ENCODE assay signal across 19 cellular contexts in the genomic region with DNA sequence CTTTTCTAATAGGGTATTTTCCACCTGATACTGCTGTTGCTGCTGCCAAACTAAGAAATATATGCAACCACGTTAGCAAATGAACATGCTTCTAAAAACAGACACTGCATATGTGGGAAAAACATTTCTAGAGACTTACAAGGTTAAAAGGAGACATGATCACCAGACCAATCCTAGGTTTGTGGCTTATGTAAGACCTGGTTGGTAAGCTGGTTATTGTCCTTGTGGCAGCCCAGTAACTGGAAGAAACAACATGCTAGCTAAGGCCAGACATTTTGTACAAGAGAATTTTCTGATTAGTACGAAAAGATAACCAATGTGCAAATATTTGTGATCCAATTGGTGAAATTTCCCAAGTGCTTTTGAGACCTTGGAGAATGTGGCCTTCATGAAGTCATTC.
A peak's percentile ranks its signal among the peaks of the same experiment; 100 is the strongest.
DNase-seq lines count a peak whose midpoint lies in the region; ATAC-seq and TF ChIP-seq lines count a peak whose summit lies in the region.
"Had no signal": no experiment of that assay in that cellular context is flagged by ENCODE, and none has a peak within 500 bp of the region (broad histone marks: within the 10 kb centered on the region; RNA-seq: fewer than 3 reads in every experiment).

No MANE protein-coding gene starts in this region.

- peak; percentile 16 for ATAC-seq in stimulated activated naive CD8-positive, alpha-beta T cell treated with anti-CD3 and anti-CD28 coated beads, Interleukin-15, amount 100 ng/mL, for 72 hours
- ATAC-seq in stimulated activated naive CD8-positive, alpha-beta T cell treated with anti-CD3 and anti-CD28 coated beads, Interleukin-15, Interleukin-2, amounts not matched to agents 100 U/mL and 50 U/mL, for 24 hours: no peak
- peak; percentile 3 for ATAC-seq in HG03378 (IDR thresholded peaks at IDR 0.05; ENCODE audit: unreplicated experiment)
- no peak for ATAC-seq in activated B cell treated with CpG ODN at 0.5 μM for 24 hours (ENCODE audit: low read depth)
- ATAC-seq in stimulated activated naive B cell treated with anti-CD40 and anti-IgM and Interleukin-4, amounts not matched to agents 10 μg/mL and 1 μg/mL and 100 μg/mL, for 72 hours (replicated peaks): no peak
- no peak for ATAC-seq in HG02852 (IDR thresholded peaks at IDR 0.05; ENCODE audit: unreplicated experiment)
- ATAC-seq: Panc1, Right ventricle myocardium inferior had no signal

- no peak for DNase-seq in stimulated activated naive CD8-positive, alpha-beta T cell treated with anti-CD3 and anti-CD28 coated beads, Interleukin-15, amount 100 ng/mL, for 72 hours
- no peak for DNase-seq in stimulated activated naive CD8-positive, alpha-beta T cell treated with anti-CD3 and anti-CD28 coated beads, Interleukin-15, Interleukin-2, amounts not matched to agents 100 U/mL and 50 U/mL, for 24 hours
- DNase-seq in activated B cell treated with CpG ODN at 0.5 μM for 24 hours: no peak
- no peak for DNase-seq in stimulated activated naive B cell treated with anti-CD40 and anti-IgM and Interleukin-4, amounts not matched to agents 10 μg/mL and 1 μg/mL and 100 μg/mL, for 72 hours
- no peak for DNase-seq in GM10248 (ENCODE audit: extremely low spot score)
- no peak for DNase-seq in activated CD4-positive, alpha-beta T cell treated with anti-CD3 and anti-CD28 coated beads, Interleukin-2, amount 50 U/mL, for 4 hours
- DNase-seq: Calu3; CD4-positive, CD25-positive, alpha-beta regulatory T cell; DMS79; NCI-H146; NCI-H2081 treated with DMSO at 0.1 percent for 48 hours; NCI-H2227 treated with DMSO at 0.1 percent for 48 hours; NCI-H524 treated with DMSO at 0.1 percent for 48 hours; T-helper 1 cell had no signal

- CTCF ChIA-PET in activated B cell treated with CpG ODN at 0.5 μM for 24 hours (lab: Charles Lee) (no interaction called here), GM10248 (lab: Yijun Ruan, JAX) (no interaction called here)

- TF ChIP-seq CTCF in activated B cell treated with CpG ODN at 0.5 μM for 24 hours (IDR thresholded peaks at IDR 0.05) (no peak), GM10248 (IDR thresholded peaks at IDR 0.05; ENCODE audit: control extremely low read depth, extremely low read depth, low read depth, missing control alignments) (no peak)

- POLR2A ChIA-PET in activated B cell treated with CpG ODN at 0.5 μM for 24 hours (lab: Charles Lee): no interaction called here
- POLR2A ChIA-PET in GM10248 (lab: Yijun Ruan, JAX): no interaction called here

- H3K4me1 Mint-ChIP-seq in stimulated activated naive CD8-positive, alpha-beta T cell treated with anti-CD3 and anti-CD28 coated beads, Interleukin-15, amount 100 ng/mL, for 72 hours: peaks cover 21% of the 10 kb centered on the region
- H3K4me1 Mint-ChIP-seq in activated B cell treated with CpG ODN at 0.5 μM for 24 hours: peaks cover 29% of the 10 kb centered on the region
- H3K4me1 Mint-ChIP-seq in stimulated activated naive B cell treated with anti-CD40 and anti-IgM and Interleukin-4, amounts not matched to agents 10 μg/mL and 1 μg/mL and 100 μg/mL, for 72 hours: peaks cover 12 to 46% of the 10 kb centered on the region in 2 donors

- intact Hi-C loops in activated B cell treated with CpG ODN at 0.5 μM for 24 hours (cut with micrococcal nuclease): loop anchor here (5.0 kb wide), 2 partner anchors 70 to 85 kb away; no protein-coding TSS in a partner anchor

- no peaks in the 10 kb centered on the region for H3K27me3 Mint-ChIP-seq in stimulated activated naive CD8-positive, alpha-beta T cell treated with anti-CD3 and anti-CD28 coated beads, Interleukin-15, amount 100 ng/mL, for 72 hours
- no peaks in the 10 kb centered on the region for H3K27me3 Mint-ChIP-seq in activated B cell treated with CpG ODN at 0.5 μM for 24 hours
- no peaks in the 10 kb centered on the region for H3K27me3 Mint-ChIP-seq in stimulated activated naive B cell treated with anti-CD40 and anti-IgM and Interleukin-4, amounts not matched to agents 10 μg/mL and 1 μg/mL and 100 μg/mL, for 72 hours
- H3K27me3 Mint-ChIP-seq: CD4-positive, CD25-positive, alpha-beta regulatory T cell; IgD-negative memory B cell had no signal

- no peaks in the 10 kb centered on the region for H3K36me3 Mint-ChIP-seq in activated B cell treated with CpG ODN at 0.5 μM for 24 hours (ENCODE audit: low read depth)
- peaks cover 0 to under 1% of the 10 kb centered on the region in 2 donors for H3K36me3 Mint-ChIP-seq in stimulated activated naive B cell treated with anti-CD40 and anti-IgM and Interleukin-4, amounts not matched to agents 10 μg/mL and 1 μg/mL and 100 μg/mL, for 72 hours
- H3K36me3 Mint-ChIP-seq: CD4-positive, CD25-positive, alpha-beta regulatory T cell; IgD-negative memory B cell had no signal

- H3K4me3 Mint-ChIP-seq in stimulated activated naive CD8-positive, alpha-beta T cell treated with anti-CD3 and anti-CD28 coated beads, Interleukin-15, amount 100 ng/mL, for 72 hours: peak overlapping the region in 1 of 2 donors; percentile 19
- H3K4me3 Mint-ChIP-seq in activated B cell treated with CpG ODN at 0.5 μM for 24 hours: no peak overlapping the region
- peak overlapping the region in 1 of 2 donors; percentile 22 for H3K4me3 Mint-ChIP-seq in stimulated activated naive B cell treated with anti-CD40 and anti-IgM and Interleukin-4, amounts not matched to agents 10 μg/mL and 1 μg/mL and 100 μg/mL, for 72 hours
- H3K4me3 Mint-ChIP-seq: CD4-positive, CD25-positive, alpha-beta regulatory T cell had no signal

- H3K9me3 Mint-ChIP-seq in stimulated activated naive CD8-positive, alpha-beta T cell treated with anti-CD3 and anti-CD28 coated beads, Interleukin-15, amount 100 ng/mL, for 72 hours: peaks cover 1 to 2% of the 10 kb centered on the region in 2 donors
- peaks cover under 1% of the 10 kb centered on the region for H3K9me3 Mint-ChIP-seq in activated B cell treated with CpG ODN at 0.5 μM for 24 hours
- peaks cover 0 to 1% of the 10 kb centered on the region in 2 donors for H3K9me3 Mint-ChIP-seq in stimulated activated naive B cell treated with anti-CD40 and anti-IgM and Interleukin-4, amounts not matched to agents 10 μg/mL and 1 μg/mL and 100 μg/mL, for 72 hours

- H3K27ac Mint-ChIP-seq in stimulated activated naive CD8-positive, alpha-beta T cell treated with anti-CD3 and anti-CD28 coated beads, Interleukin-15, amount 100 ng/mL, for 72 hours: no peak overlapping the region
- peak overlapping the region; percentile 24 for H3K27ac Mint-ChIP-seq in activated B cell treated with CpG ODN at 0.5 μM for 24 hours
- H3K27ac Mint-ChIP-seq in stimulated activated naive B cell treated with anti-CD40 and anti-IgM and Interleukin-4, amounts not matched to agents 10 μg/mL and 1 μg/mL and 100 μg/mL, for 72 hours: peak overlapping the region; percentile 20
- H3K27ac Mint-ChIP-seq: CD4-positive, CD25-positive, alpha-beta regulatory T cell; IgD-negative memory B cell had no signal

Comparison
In these comparisons a context has a peak if more than half of its experiments do, and no peak if none do; other contexts are left out.
1. ATAC-seq: peak in stimulated activated naive CD8-positive, alpha-beta T cell treated with anti-CD3 and anti-CD28 coated beads, Interleukin-15, amount 100 ng/mL, for 72 hours (single experiment) and HG03378 (single experiment); none in stimulated activated naive CD8-positive, alpha-beta T cell treated with anti-CD3 and anti-CD28 coated beads, Interleukin-15, Interleukin-2, amounts not matched to agents 100 U/mL and 50 U/mL, for 24 hours (single experiment), activated B cell treated with CpG ODN at 0.5 μM for 24 hours (single experiment), stimulated activated naive B cell treated with anti-CD40 and anti-IgM and Interleukin-4, amounts not matched to agents 10 μg/mL and 1 μg/mL and 100 μg/mL, for 72 hours (0 of 2) and HG02852 (single experiment).
2. H3K27ac Mint-ChIP-seq: peak in activated B cell treated with CpG ODN at 0.5 μM for 24 hours (single experiment) and stimulated activated naive B cell treated with anti-CD40 and anti-IgM and Interleukin-4, amounts not matched to agents 10 μg/mL and 1 μg/mL and 100 μg/mL, for 72 hours (single experiment); none in stimulated activated naive CD8-positive, alpha-beta T cell treated with anti-CD3 and anti-CD28 coated beads, Interleukin-15, amount 100 ng/mL, for 72 hours (0 of 2).